14 cellular contexts compared by ENCODE assay signal in the genomic region with DNA sequence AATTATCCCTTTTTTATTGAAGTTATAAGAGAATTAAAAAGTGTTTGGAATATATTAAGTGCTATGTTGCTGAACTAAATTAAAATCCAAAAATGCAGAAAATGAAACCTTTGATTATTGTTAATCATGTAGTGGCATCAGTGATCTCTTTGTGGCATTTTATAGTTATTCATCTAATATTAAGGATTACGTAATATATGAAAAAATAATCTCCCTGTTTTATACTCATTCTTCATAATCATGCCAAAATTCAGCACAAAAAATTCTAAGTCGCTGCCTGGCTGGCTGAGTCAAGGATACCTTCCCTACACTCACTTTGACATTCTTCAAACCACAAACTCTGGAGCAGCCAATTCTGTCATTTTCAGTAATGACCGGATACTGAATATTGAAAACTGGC.
DNase-seq lines count a peak whose midpoint lies in the region; ATAC-seq and TF ChIP-seq lines count a peak whose summit lies in the region.
"Had no signal": no experiment of that assay in that cellular context is flagged by ENCODE, and none has a peak within 500 bp of the region (broad histone marks: within the 10 kb centered on the region; RNA-seq: fewer than 3 reads in every experiment).

No MANE protein-coding gene starts in this region.

- H3K79me1 ChIP-seq in IMR-90 (ENCODE audit: low read depth in 1 of 2, low read length in 2 of 2), result no peaks in the 10 kb centered on the region
- H3K79me1 ChIP-seq in H9 (ENCODE audit: insufficient read depth, low read depth, low read length, poor library complexity, severe bottlenecking), result no peaks in the 10 kb centered on the region

- H3K27me3 Mint-ChIP-seq in H9 (ENCODE audit: low read depth), result no peaks in the 10 kb centered on the region
- H3K27me3 Mint-ChIP-seq: CD4-positive, alpha-beta memory T cell had no signal

- no peak overlapping the region for H4K5ac ChIP-seq in IMR-90 (ENCODE audit: low read depth, low read length)
- no peak overlapping the region for H4K5ac ChIP-seq in H9 (ENCODE audit: insufficient read length, low read depth, low read length)

- H2BK15ac ChIP-seq in IMR-90 (ENCODE audit: low read depth, low read length) (no peak overlapping the region), H9 (ENCODE audit: low read depth, low read length) (no peak overlapping the region)

- no peaks in the 10 kb centered on the region for H3K9me2 ChIP-seq in GM23248 (ENCODE audit: insufficient read depth)

- H3K23ac ChIP-seq in IMR-90 (ENCODE audit: low read depth, low read length) (no peak overlapping the region), H9 (ENCODE audit: insufficient read length, low read depth, low read length) (no peak overlapping the region)

- no peaks in the 10 kb centered on the region for H3K9me1 ChIP-seq in IMR-90 (ENCODE audit: insufficient read depth, low read length)

- peaks cover 0 to 2% of the 10 kb centered on the region in 2 experiments; a peak in 2 of 5 replicates for H3K9me3 Mint-ChIP-seq in H9
- H3K9me3 Mint-ChIP-seq: GM23338, HFFc6 had no signal

- H3K4me1 ChIP-seq in GM23248 (ENCODE audit: insufficient read depth) (no peaks in the 10 kb centered on the region), IMR-90 (ENCODE audit: control insufficient read depth, insufficient read depth, low read length) (no peaks in the 10 kb centered on the region), H9 (ENCODE audit: insufficient read depth, low read length) (no peaks in the 10 kb centered on the region)
- H3K4me1 ChIP-seq: Caco-2 had no signal

- no peaks in the 10 kb centered on the region for H3F3A ChIP-seq in GM23248 (ENCODE audit: insufficient read depth)

- no peaks in the 10 kb centered on the region for H3K27me3 ChIP-seq in GM23248 (replicated peaks; ENCODE audit: insufficient read depth)
- H3K27me3 ChIP-seq in IMR-90 (ENCODE audit: control insufficient read depth, insufficient read depth, low read length), result no peaks in the 10 kb centered on the region
- no peaks in the 10 kb centered on the region for H3K27me3 ChIP-seq in H9 (ENCODE audit: insufficient read depth, low read length)

- H3K79me2 ChIP-seq in GM23248 (ENCODE audit: insufficient read depth), result no peaks in the 10 kb centered on the region
- no peaks in the 10 kb centered on the region for H3K79me2 ChIP-seq in H9 (ENCODE audit: insufficient read depth, low read length)

- H2BK20ac ChIP-seq in IMR-90 (ENCODE audit: low read depth, low read length) (no peak overlapping the region), H9 (ENCODE audit: low read depth, low read length, poor library complexity, severe bottlenecking) (no peak overlapping the region)

- H2AFZ ChIP-seq in GM23248 (no peak overlapping the region), IMR-90 (replicated peaks; ENCODE audit: low read length, poor library complexity) (no peak overlapping the region), H9 (ENCODE audit: low read length) (no peak overlapping the region)
- H2AFZ ChIP-seq: GM23338 had no signal

- no peaks in the 10 kb centered on the region for H3K4me1 Mint-ChIP-seq in H9
- H3K4me1 Mint-ChIP-seq: CD4-positive, alpha-beta memory T cell; GM23338 had no signal

- no peak overlapping the region for H2AK5ac ChIP-seq in IMR-90 (ENCODE audit: low read depth, low read length)
- no peak overlapping the region for H2AK5ac ChIP-seq in H9 (ENCODE audit: insufficient read length, low read length)

- no peak overlapping the region for H2BK12ac ChIP-seq in H9 (ENCODE audit: insufficient read length, low read depth, low read length)

- H3K18ac ChIP-seq in IMR-90 (ENCODE audit: low read depth, low read length) (no peak overlapping the region), H9 (ENCODE audit: insufficient read length, low read depth, low read length) (no peak overlapping the region)

- no peak overlapping the region for H3K27ac ChIP-seq in GM23248
- no peak overlapping the region for H3K27ac ChIP-seq in IMR-90 (ENCODE audit: insufficient read depth, low read length)
- H3K27ac ChIP-seq in H9 (ENCODE audit: insufficient read length, low read depth, low read length), result no peak overlapping the region

- H3K4me2 ChIP-seq in GM23248 (ENCODE audit: unreplicated experiment) (no peak overlapping the region), IMR-90 (ENCODE audit: low read depth, low read length) (no peak overlapping the region), H9 (ENCODE audit: insufficient read depth, insufficient read length, low read length) (no peak overlapping the region)
- H3K4me2 ChIP-seq: GM23338 had no signal

- H4K8ac ChIP-seq in IMR-90 (ENCODE audit: low read depth in 2 of 2, low read length in 2 of 2) (no peak overlapping the region), H9 (replicated peaks; ENCODE audit: insufficient read length, low read depth, low read length) (no peak overlapping the region)

- DNase-seq in GM23248 (peak; percentile 5), IMR-90 (no peak), astrocyte of the hippocampus (ENCODE audit: low read depth, low spot score) (peak; percentile 8), GM13977 (ENCODE audit: low spot score) (no peak), H9 (no peak)
- DNase-seq: C1 segment of cervical spinal cord; Caco-2; CD4-positive, alpha-beta memory T cell; DMS153; DND-41; HFFc6 had no signal

- BruUV-seq in IMR-90 (replicated peaks; lab: Mats Ljungman, UMichigan), result no TSS peak

- H4K91ac ChIP-seq in IMR-90 (ENCODE audit: insufficient read depth, low read depth, low read length) (no peak overlapping the region), H9 (ENCODE audit: insufficient read length, low read depth, low read length) (no peak overlapping the region)

- H3K4ac ChIP-seq in IMR-90 (ENCODE audit: low read depth, low read length) (no peak overlapping the region), H9 (ENCODE audit: low read depth, low read length) (no peak overlapping the region)

- H4K20me1 ChIP-seq in GM23248 (ENCODE audit: insufficient read depth) (no peaks in the 10 kb centered on the region), IMR-90 (ENCODE audit: insufficient read depth, low read length) (no peaks in the 10 kb centered on the region), H9 (ENCODE audit: control insufficient read depth, insufficient read depth, insufficient read length) (no peaks in the 10 kb centered on the region)

- TF ChIP-seq CTCF in IMR-90 (conservative IDR thresholded peaks at IDR 0.05; ENCODE audit: low read depth, low read length) (no peak), GM13977 (IDR thresholded peaks at IDR 0.05; ENCODE audit: extremely low read depth, insufficient read depth, missing control alignments) (no peak), H9 (conservative IDR thresholded peaks at IDR 0.05) (no peak)

- no peak for ATAC-seq in IMR-90 (ENCODE audit: low read depth)
- no peak for ATAC-seq in HG03439 (IDR thresholded peaks at IDR 0.05; ENCODE audit: unreplicated experiment)
- ATAC-seq: GM23338 had no signal

- no peaks in the 10 kb centered on the region for H3K23me2 ChIP-seq in H9 (ENCODE audit: insufficient read length, low read depth, low read length, poor library complexity, severe bottlenecking)

- H3K9ac ChIP-seq in GM23248 (no peak overlapping the region), IMR-90 (ENCODE audit: low read depth, low read length) (no peak overlapping the region), H9 (ENCODE audit: extremely low read depth, insufficient read length, low read length) (no peak overlapping the region)

- H3K36me3 ChIP-seq in GM23248 (ENCODE audit: low read depth) (peaks cover 43% of the 10 kb centered on the region), IMR-90 (ENCODE audit: control insufficient read depth, insufficient read depth, low read length) (peaks cover 11% of the 10 kb centered on the region; the same call in 1 of the 2 replicates)

- CTCF ChIA-PET in IMR-90 (lab: Yijun Ruan, JAX), result no interaction called here

- no peak for TF ChIP-seq POLR2A in IMR-90 (IDR thresholded peaks at IDR 0.05; ENCODE audit: low read depth, low read length)

- H3K14ac ChIP-seq in IMR-90 (replicated peaks; ENCODE audit: low read depth, low read length) (no peak overlapping the region), H9 (ENCODE audit: insufficient read depth, low read length) (no peak overlapping the region)

- H3K9me3 ChIP-seq in GM23248 (ENCODE audit: low read depth), result no peaks in the 10 kb centered on the region
- no peaks in the 10 kb centered on the region for H3K9me3 ChIP-seq in IMR-90 (ENCODE audit: control insufficient read depth, insufficient read depth, low read length)
- no peaks in the 10 kb centered on the region for H3K9me3 ChIP-seq in H9 (ENCODE audit: control insufficient read depth, low read depth, low read length)
- H3K9me3 ChIP-seq: HAP-1 had no signal

- in situ Hi-C loops in GM23248 (cut with MboI), result no loop called here
- in situ Hi-C loops in IMR-90 (cut with MboI; ENCODE audit: low sequenced_read_pairs), result no loop called here
- in situ Hi-C loops in GM13977 (cut with MboI; ENCODE audit: low pct_unique_long_range_greater_than_20kb, low sequenced_read_pairs, unreplicated experiment), result no loop called here

- dilution Hi-C loops in IMR-90 (cut with HindIII; ENCODE audit: low sequenced_read_pairs, unreplicated experiment), result no loop called here

- no peak overlapping the region for H3K4me3 Mint-ChIP-seq in H9
- H3K4me3 Mint-ChIP-seq: CD4-positive, alpha-beta memory T cell; GM23338; HFFc6 had no signal

- H3T11ph ChIP-seq in H9 (ENCODE audit: low read length), result no peak overlapping the region

- H2BK5ac ChIP-seq in IMR-90 (ENCODE audit: low read depth, low read length, poor library complexity, severe bottlenecking) (no peak overlapping the region), H9 (ENCODE audit: insufficient read length, low read length) (no peak overlapping the region)

- POLR2A ChIA-PET in IMR-90 (lab: Charles Lee; ENCODE audit: unreplicated experiment), result no interaction called here

- H2BK120ac ChIP-seq in IMR-90 (ENCODE audit: low read depth, low read length), result no peak overlapping the region
- no peak overlapping the region for H2BK120ac ChIP-seq in H9 (ENCODE audit: low read depth, low read length, poor library complexity, severe bottlenecking)

- peaks cover 28 to 86% (median 63%) of the 10 kb centered on the region in 3 experiments for H3K36me3 Mint-ChIP-seq in H9 (ENCODE audit: insufficient read depth in 1 of 3, low read depth in 3 of 3)

- no peak overlapping the region for H3K56ac ChIP-seq in IMR-90 (ENCODE audit: extremely low read depth, insufficient read depth, low read length)
- no peak overlapping the region for H3K56ac ChIP-seq in H9 (ENCODE audit: insufficient read length, low read depth, low read length)

- H3K27ac Mint-ChIP-seq in H9, result no peak overlapping the region
- H3K27ac Mint-ChIP-seq: CD4-positive, alpha-beta memory T cell; GM23338; HFFc6 had no signal

- 80 to 81% methylated on average over 3 of the region's 3 CpGs for WGBS in GM23248 (ENCODE audit: low coverage in 1 of 2, low lambda C conversion rate in 2 of 2, missing lambda C conversion rate in 2 of 2), 2 experiments
- no CpG with 5 or more reads among the region's 3 CpGs for WGBS in IMR-90 (ENCODE audit: extremely low coverage in 2 of 2, insufficient read length in 1 of 2), 2 experiments
- no CpG with 5 or more reads among the region's 3 CpGs for WGBS in H9 (ENCODE audit: extremely low coverage, insufficient read length, low lambda C conversion rate)

- intact Hi-C loops in IMR-90 (cut with micrococcal nuclease), result no loop called here

- no peak overlapping the region for H2AK9ac ChIP-seq in IMR-90 (replicated peaks; ENCODE audit: low read depth, low read length, poor library complexity)

- TF ChIP-seq RAD21 in IMR-90 (IDR thresholded peaks at IDR 0.05; ENCODE audit: low read length), result no peak

- no peak overlapping the region for H3K4me3 ChIP-seq in GM23248
- H3K4me3 ChIP-seq in IMR-90 (ENCODE audit: insufficient read depth, low read depth, low read length), result no peak overlapping the region
- H3K4me3 ChIP-seq: GM23338, HAP-1 had no signal

Comparison
In these comparisons a context has a peak if more than half of its experiments do, and no peak if none do; other contexts are left out.
1. DNase-seq: peak in GM23248 (single experiment) and astrocyte of the hippocampus (single experiment); none in IMR-90 (single experiment), GM13977 (single experiment) and H9 (single experiment).